In the genomic region with DNA sequence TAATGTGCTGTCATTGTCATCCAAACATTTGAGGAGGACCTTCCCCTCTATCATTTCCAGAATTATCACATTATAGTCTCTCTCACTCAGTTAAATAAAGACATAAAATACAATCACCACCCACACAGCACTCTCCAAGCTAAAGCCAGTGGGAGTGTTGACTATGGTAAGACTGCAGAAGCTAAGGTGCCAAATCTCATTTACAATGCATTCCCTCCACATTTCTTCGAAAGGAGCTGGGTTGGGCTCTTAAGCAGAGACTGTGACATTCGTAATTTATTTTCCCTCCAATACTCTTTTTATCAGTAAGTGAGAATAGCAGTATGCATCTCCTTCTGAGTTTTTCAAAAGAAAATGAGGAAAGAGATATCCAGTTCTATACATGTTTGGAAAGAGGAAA, we compare ENCODE assay signal across 31 cellular contexts.
"Had no signal": no experiment of that assay in that cellular context is flagged by ENCODE, and none has a peak within 500 bp of the region (broad histone marks: within the 10 kb centered on the region; RNA-seq: fewer than 3 reads in every experiment).

No MANE protein-coding gene starts in this region.

- H3K4me3 Mint-ChIP-seq: activated CD4-positive, alpha-beta memory T cell treated with anti-CD3 and anti-CD28 coated beads, Interleukin-2, amount 10 ng/mL, durations not matched to agents 7 days and 5 days; activated CD8-positive, alpha-beta memory T cell treated with anti-CD3 and anti-CD28 coated beads, Interleukin-2, amount 10 ng/mL, durations not matched to agents 7 days and 5 days; activated naive CD4-positive, alpha-beta T cell treated with anti-CD3 and anti-CD28 coated beads, Interleukin-2, amount 10 ng/mL, durations not matched to agents 7 days and 5 days; activated naive CD8-positive, alpha-beta T cell; activated naive CD8-positive, alpha-beta T cell treated with anti-CD3 and anti-CD28 coated beads, Interleukin-2, amount 50 U/mL, for 24 hours; brain; T-helper 1 cell treated with Interleukin-12 subunit alpha and Interleukin-12 subunit beta and Interleukin-4 antibody, amounts not matched to agents 30 μg/mL and 1 μg/mL, for 36 hours; T-helper 2 cell treated with Interferon-gamma antibody and Interleukin-4, amounts not matched to agents 5 μg/mL and 100 μg/mL, for 36 hours had no signal

- ATAC-seq: activated CD8-positive, alpha-beta memory T cell treated with anti-CD3 and anti-CD28 coated beads, Interleukin-2, amount 10 ng/mL, durations not matched to agents 7 days and 5 days; activated naive CD8-positive, alpha-beta T cell treated with anti-CD3 and anti-CD28 coated beads, Interleukin-2, amount 50 U/mL, for 24 hours; K562; Panc1 had no signal

- H3K27me3 Mint-ChIP-seq: activated CD4-positive, alpha-beta memory T cell treated with anti-CD3 and anti-CD28 coated beads, Interleukin-2, amount 10 ng/mL, durations not matched to agents 7 days and 5 days; activated CD8-positive, alpha-beta memory T cell treated with anti-CD3 and anti-CD28 coated beads, Interleukin-2, amount 10 ng/mL, durations not matched to agents 7 days and 5 days; activated naive CD4-positive, alpha-beta T cell treated with anti-CD3 and anti-CD28 coated beads, Interleukin-2, amount 10 ng/mL, durations not matched to agents 7 days and 5 days; activated naive CD8-positive, alpha-beta T cell; activated naive CD8-positive, alpha-beta T cell treated with anti-CD3 and anti-CD28 coated beads, Interleukin-2, amount 50 U/mL, for 24 hours; brain had no signal

- H3K9me3 Mint-ChIP-seq: activated CD4-positive, alpha-beta memory T cell treated with anti-CD3 and anti-CD28 coated beads, Interleukin-2, amount 10 ng/mL, durations not matched to agents 7 days and 5 days; activated naive CD4-positive, alpha-beta T cell treated with anti-CD3 and anti-CD28 coated beads, Interleukin-2, amount 10 ng/mL, durations not matched to agents 7 days and 5 days; activated naive CD8-positive, alpha-beta T cell treated with anti-CD3 and anti-CD28 coated beads, Interleukin-2, amount 50 U/mL, for 24 hours; T-helper 1 cell treated with Interleukin-12 subunit alpha and Interleukin-12 subunit beta and Interleukin-4 antibody, amounts not matched to agents 30 μg/mL and 1 μg/mL, for 36 hours; T-helper 2 cell treated with Interferon-gamma antibody and Interleukin-4, amounts not matched to agents 5 μg/mL and 100 μg/mL, for 36 hours had no signal

- H3K4me1 ChIP-seq: SJCRH30 had no signal

- H3K36me3 Mint-ChIP-seq: activated CD8-positive, alpha-beta memory T cell treated with anti-CD3 and anti-CD28 coated beads, Interleukin-2, amount 10 ng/mL, durations not matched to agents 7 days and 5 days; activated naive CD4-positive, alpha-beta T cell treated with anti-CD3 and anti-CD28 coated beads, Interleukin-2, amount 10 ng/mL, durations not matched to agents 7 days and 5 days; activated naive CD8-positive, alpha-beta T cell; brain had no signal

- H3K4me3 ChIP-seq: K562, SJCRH30, SK-N-MC had no signal

- H3K27ac ChIP-seq: SJCRH30, SK-N-MC, VCaP had no signal

- H3K27me3 ChIP-seq: SJCRH30 had no signal

- H3K27ac Mint-ChIP-seq: activated CD4-positive, alpha-beta memory T cell treated with anti-CD3 and anti-CD28 coated beads, Interleukin-2, amount 10 ng/mL, durations not matched to agents 7 days and 5 days; activated CD8-positive, alpha-beta memory T cell treated with anti-CD3 and anti-CD28 coated beads, Interleukin-2, amount 10 ng/mL, durations not matched to agents 7 days and 5 days; activated naive CD4-positive, alpha-beta T cell treated with anti-CD3 and anti-CD28 coated beads, Interleukin-2, amount 10 ng/mL, durations not matched to agents 7 days and 5 days; activated naive CD8-positive, alpha-beta T cell; activated naive CD8-positive, alpha-beta T cell treated with anti-CD3 and anti-CD28 coated beads, Interleukin-2, amount 50 U/mL, for 24 hours; brain; T-helper 1 cell treated with Interleukin-12 subunit alpha and Interleukin-12 subunit beta and Interleukin-4 antibody, amounts not matched to agents 30 μg/mL and 1 μg/mL, for 36 hours; T-helper 2 cell treated with Interferon-gamma antibody and Interleukin-4, amounts not matched to agents 5 μg/mL and 100 μg/mL, for 36 hours had no signal

- H3K4me1 Mint-ChIP-seq: activated CD4-positive, alpha-beta memory T cell treated with anti-CD3 and anti-CD28 coated beads, Interleukin-2, amount 10 ng/mL, durations not matched to agents 7 days and 5 days; activated CD8-positive, alpha-beta memory T cell treated with anti-CD3 and anti-CD28 coated beads, Interleukin-2, amount 10 ng/mL, durations not matched to agents 7 days and 5 days; activated naive CD4-positive, alpha-beta T cell treated with anti-CD3 and anti-CD28 coated beads, Interleukin-2, amount 10 ng/mL, durations not matched to agents 7 days and 5 days; activated naive CD8-positive, alpha-beta T cell treated with anti-CD3 and anti-CD28 coated beads, Interleukin-2, amount 50 U/mL, for 24 hours; brain had no signal

- DNase-seq: activated CD4-positive, alpha-beta memory T cell treated with anti-CD3 and anti-CD28 coated beads, Interleukin-2, amount 10 ng/mL, durations not matched to agents 7 days and 5 days; activated CD4-positive, alpha-beta T cell treated with anti-CD3 and anti-CD28 coated beads for 1 hour; activated CD4-positive, alpha-beta T cell treated with anti-CD3 and anti-CD28 coated beads for 48 hours; activated CD4-positive, CD25-positive, alpha-beta regulatory T cell; activated CD8-positive, alpha-beta memory T cell treated with anti-CD3 and anti-CD28 coated beads for 24 hours; activated CD8-positive, alpha-beta memory T cell treated with anti-CD3 and anti-CD28 coated beads, Interleukin-2, amount 10 ng/mL, durations not matched to agents 7 days and 5 days; activated CD8-positive, alpha-beta memory T cell treated with anti-CD3 and anti-CD28 coated beads, Interleukin-2, amount 50 U/mL, for 48 hours; activated effector memory CD4-positive, alpha-beta T cell treated with Interleukin-2 at 50 U/mL for 16 hours; activated naive CD4-positive, alpha-beta T cell treated with anti-CD3 and anti-CD28 coated beads, Interleukin-2, amount 10 ng/mL, durations not matched to agents 7 days and 5 days; activated naive CD8-positive, alpha-beta T cell treated with anti-CD3 and anti-CD28 coated beads, Interleukin-2, amount 50 U/mL, for 24 hours; activated T-cell treated with anti-CD3 and anti-CD28 coated beads, Interleukin-2, amount 50 U/mL, for 48 hours; NCI-H1092 treated with DMSO at 0.1 percent for 48 hours; NCI-H1417; NCI-H146; NCI-H187; NCI-H2029 treated with DMSO at 0.1 percent for 48 hours; NCI-H2107; NCI-H2171; NCI-H510A treated with DMSO at 0.1 percent for 48 hours; NCI-H526 treated with DMSO at 0.1 percent for 48 hours; NCI-H774; SHP77; SJCRH30 had no signal

- H3K36me3 ChIP-seq: SJCRH30 had no signal

- H3K9me3 ChIP-seq: SJCRH30 had no signal
